In the genomic region with DNA sequence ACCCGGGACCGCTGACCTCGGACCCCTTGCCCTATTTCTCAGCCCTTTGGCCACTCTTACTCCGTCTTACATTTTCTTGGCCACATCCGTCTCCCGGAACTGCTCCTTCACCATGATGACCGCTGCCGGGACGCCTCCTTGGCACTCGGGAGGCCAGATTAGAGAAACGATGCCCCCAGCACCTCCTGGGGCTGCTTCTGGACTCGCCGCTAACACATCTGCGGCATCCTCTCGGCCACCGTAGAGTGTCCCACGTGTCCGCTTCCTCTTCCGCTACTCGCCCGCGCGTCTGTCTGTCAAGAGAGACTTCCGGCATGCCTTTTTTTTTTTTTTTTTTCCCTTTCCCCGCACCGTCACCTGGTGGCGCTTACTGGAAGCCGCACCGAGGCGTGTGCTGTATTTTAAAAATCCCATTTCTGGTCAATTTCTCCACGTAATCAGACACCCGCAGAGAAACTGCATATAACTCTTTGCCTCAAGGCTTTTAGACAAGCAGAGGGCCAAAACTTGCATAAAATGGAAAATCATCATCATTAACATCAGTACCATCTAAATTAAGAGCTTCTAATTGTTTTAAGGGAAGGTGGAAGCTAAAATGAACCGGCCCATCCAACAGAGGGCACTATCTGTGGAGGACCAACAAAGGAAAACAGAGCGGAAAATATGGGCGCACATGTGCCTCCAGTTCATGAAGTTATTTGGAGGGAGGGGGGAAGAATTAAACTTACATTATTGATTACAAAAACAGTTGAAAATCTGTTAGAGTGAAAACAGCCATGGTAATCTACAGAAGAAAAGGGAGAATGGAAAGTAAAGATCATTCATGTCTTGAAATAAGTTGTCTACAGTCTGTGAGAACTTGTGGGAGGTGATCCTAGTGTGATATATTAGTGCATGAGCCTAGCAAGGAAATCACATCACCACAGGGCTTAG, we compare ENCODE assay signal across 8 cellular contexts. TPM values are rescaled to one million over a fixed set of nuclear protein-coding genes. Genes with fewer than 3 reads are reported as not detected.
DNase-seq lines count a peak whose midpoint lies in the region; ATAC-seq and TF ChIP-seq lines count a peak whose summit lies in the region.

A gene (minus strand): TSS at position 222 of the 933 bp plus-strand sequence. CDS start 108 bp downstream, at position 114.

- no peaks in the 10 kb centered on the region for H3K9me3 Mint-ChIP-seq in chondrocyte (ENCODE audit: low read depth)

- peak within 1 kb of the TSS; percentile 93 for H3K27ac Mint-ChIP-seq in chondrocyte (ENCODE audit: unreplicated experiment)

- H3K27me3 Mint-ChIP-seq in chondrocyte (ENCODE audit: low read depth), result no peaks in the 10 kb centered on the region

- peak; percentile 90 for TF ChIP-seq CTCF in chondrocyte (IDR thresholded peaks at IDR 0.05)
- TF ChIP-seq CTCF in kidney epithelial cell (IDR thresholded peaks at IDR 0.05; ENCODE audit: insufficient read depth, low read length, poor library complexity, severe bottlenecking), result peak; percentile 77

- peaks cover 16% of the 10 kb centered on the region for H3K36me3 Mint-ChIP-seq in chondrocyte (ENCODE audit: low read depth)

- DNase-seq in AG20443 (ENCODE audit: low spot score), result peak; percentile 95
- peak; percentile 63 to 92 for DNase-seq in NCI-H446 (lab: John Stamatoyannopoulos, UW)
- DNase-seq in activated CD4-positive, CD25-positive, alpha-beta regulatory T cell treated with anti-CD3 and anti-CD28 coated beads, Interleukin-2, amount 50 U/mL, for 72 hours, result peak; percentile 90
- peak; percentile 98 for DNase-seq in chondrocyte (ENCODE audit: low spot score)
- DNase-seq in kidney epithelial cell (ENCODE audit: low read depth), result peak; percentile 89
- DNase-seq in stimulated activated CD4-positive, alpha-beta T cell treated with anti-CD3 and anti-CD28 coated beads, Interleukin-15, amount 100 ng/mL, for 48 hours (ENCODE audit: low read depth in 2 of 2), result peak; percentile 86 to 88

- no peaks in the 10 kb centered on the region for H3K27me3 ChIP-seq in kidney epithelial cell (ENCODE audit: control insufficient read depth, insufficient read depth, low read length)

- H3K4me1 Mint-ChIP-seq in chondrocyte (ENCODE audit: low read depth), result peaks cover 43% of the 10 kb centered on the region

- no peaks in the 10 kb centered on the region for H3K36me3 ChIP-seq in kidney epithelial cell (ENCODE audit: control insufficient read depth, insufficient read depth, low read length)

- ATAC-seq in GM19025 (IDR thresholded peaks at IDR 0.05; ENCODE audit: low read depth, unreplicated experiment) (peak; percentile 54), HG03342 (IDR thresholded peaks at IDR 0.05; ENCODE audit: unreplicated experiment) (peak; percentile 52)

- H3K4me3 ChIP-seq in kidney epithelial cell (ENCODE audit: low read depth, low read length), result peak within 1 kb of the TSS; percentile 65

- H3K4me3 Mint-ChIP-seq in chondrocyte (ENCODE audit: unreplicated experiment), result peak within 1 kb of the TSS; percentile 98

RNA-seq across cellular contexts. Expression of the gene that starts here (rescaled TPM):
- total RNA-seq in chondrocyte (13.1 to 17.4 TPM (median 13.9 TPM) in 3 replicates), kidney epithelial cell (20.7 and 22.1 TPM in 2 replicates)

Comparison
In these comparisons a context has a peak if more than half of its experiments do, and no peak if none do; other contexts are left out.
1. Peak in every context shown above with its lines: DNase-seq, ATAC-seq and H3K4me3 ChIP-seq.